In genomic region chr10:100046088-100046487, GRCh38 we compare ENCODE assay signal across 8 cellular contexts. TPM values are rescaled to one million over a fixed set of nuclear protein-coding genes. Genes with fewer than 3 reads are reported as not detected.
DNase-seq lines count a peak whose midpoint lies in the region; ATAC-seq, FAIRE-seq and TF ChIP-seq lines count a peak whose summit lies in the region.

No MANE protein-coding gene starts in this region.

- peak; percentile 81 for FAIRE-seq in A549 (lab: Jason Lieb, UNC)

- H4K20me1 ChIP-seq in PC-9 (ENCODE audit: insufficient read depth): no peaks in the 10 kb centered on the region

- no peaks in the 10 kb centered on the region for H3K79me2 ChIP-seq in PC-9 (ENCODE audit: low read depth)

- H3K4me3 Mint-ChIP-seq in nephron: no peak overlapping the region
- H3K4me3 Mint-ChIP-seq in stimulated activated naive B cell treated with anti-CD40 and anti-IgM and Interleukin-4, amounts not matched to agents 10 μg/mL and 1 μg/mL and 100 μg/mL, for 72 hours: no peak overlapping the region

- 0 out of 2 replicates have a peak overlapping the region, but pooled peaks have one; percentile 63 for H2AFZ ChIP-seq in PC-9

- no peaks in the 10 kb centered on the region for H3K9me3 Mint-ChIP-seq in nephron
- no peaks in the 10 kb centered on the region for H3K9me3 Mint-ChIP-seq in stimulated activated naive B cell treated with anti-CD40 and anti-IgM and Interleukin-4, amounts not matched to agents 10 μg/mL and 1 μg/mL and 100 μg/mL, for 72 hours

- 15% methylated on average over 7 of the region's 7 CpGs for WGBS in A549 (ENCODE audit: missing lambda C conversion rate)

- peaks cover 35% of the 10 kb centered on the region for H3K4me1 Mint-ChIP-seq in nephron
- H3K4me1 Mint-ChIP-seq in stimulated activated naive B cell treated with anti-CD40 and anti-IgM and Interleukin-4, amounts not matched to agents 10 μg/mL and 1 μg/mL and 100 μg/mL, for 72 hours: peaks cover 4 to 26% of the 10 kb centered on the region in 2 donors

- H3K9me3 ChIP-seq in A549: no peaks in the 10 kb centered on the region
- no peaks in the 10 kb centered on the region for H3K9me3 ChIP-seq in PC-9 (ENCODE audit: insufficient read depth, low read depth)

- H3K4me3 ChIP-seq in A549 (no peak overlapping the region), PC-9 (no peak overlapping the region), fibroblast of mammary gland (ENCODE audit: control insufficient read depth, low read depth, low read length) (no peak overlapping the region)

- no peaks in the 10 kb centered on the region for H3F3A ChIP-seq in PC-9 (ENCODE audit: insufficient read depth, low read depth)

- ATAC-seq in A549 (peak; percentile 94), GM18517 (IDR thresholded peaks at IDR 0.05; ENCODE audit: unreplicated experiment) (peak; percentile 63)
- peak; percentile 93 to 94 for ATAC-seq in stimulated activated naive B cell treated with anti-CD40 and anti-IgM and Interleukin-4, amounts not matched to agents 10 μg/mL and 1 μg/mL and 100 μg/mL, for 72 hours (replicated peaks)

- no peaks in the 10 kb centered on the region for H3K36me3 Mint-ChIP-seq in nephron (ENCODE audit: low read depth)
- H3K36me3 Mint-ChIP-seq in stimulated activated naive B cell treated with anti-CD40 and anti-IgM and Interleukin-4, amounts not matched to agents 10 μg/mL and 1 μg/mL and 100 μg/mL, for 72 hours: no peaks in the 10 kb centered on the region

- peak overlapping the region; percentile 67 to 89 (median 70) for H3K27ac Mint-ChIP-seq in nephron
- H3K27ac Mint-ChIP-seq in stimulated activated naive B cell treated with anti-CD40 and anti-IgM and Interleukin-4, amounts not matched to agents 10 μg/mL and 1 μg/mL and 100 μg/mL, for 72 hours: no peak overlapping the region

- POLR2A ChIA-PET in A549 (lab: Yijun Ruan, JAX) (interaction anchor here (0.6 to 1.2 kb wide), 2 partner anchors 80 to 186 kb away, joined by 3 to 4 read pairs; no protein-coding TSS in a partner anchor), PC-9 (lab: Charles Lee; ENCODE audit: unreplicated experiment) (interaction anchor here (0.6 kb wide), 1 partner anchor 241 kb away, joined by 3 read pairs; no protein-coding TSS in a partner anchor)

- H3K27ac ChIP-seq in A549: peak overlapping the region; percentile 25 to 78; a peak in 5 of 6 replicates
- H3K27ac ChIP-seq in PC-9: no peak overlapping the region

- TF ChIP-seq EP300 in A549 (IDR thresholded peaks at IDR 0.05): 0 out of 5 replicates have a peak, but pooled peaks of 1 of the 2 experiments have one; percentile 4

- peak; percentile 94 to 96 for TF ChIP-seq RAD21 in A549 (conservative IDR thresholded peaks at IDR 0.05 in 1 of 2, IDR thresholded peaks at IDR 0.05 in 1 of 2)

- H3K9me2 ChIP-seq in PC-9 (ENCODE audit: insufficient read depth): no peaks in the 10 kb centered on the region

- H3K4me2 ChIP-seq in A549 (peak overlapping the region; percentile 19; the same call in 1 of the 3 replicates), PC-9 (no peak overlapping the region)

- H3K27me3 Mint-ChIP-seq in nephron (ENCODE audit: low read depth): no peaks in the 10 kb centered on the region
- H3K27me3 Mint-ChIP-seq in stimulated activated naive B cell treated with anti-CD40 and anti-IgM and Interleukin-4, amounts not matched to agents 10 μg/mL and 1 μg/mL and 100 μg/mL, for 72 hours: peaks cover 3 to 4% of the 10 kb centered on the region in 2 donors

- peak; percentile 97 for TF ChIP-seq CTCF in A549 (IDR thresholded peaks at IDR 0.05)
- peak; percentile 86 for TF ChIP-seq CTCF in PC-9 (conservative IDR thresholded peaks at IDR 0.05)
- peak; percentile 94 for TF ChIP-seq CTCF in fibroblast of mammary gland (conservative IDR thresholded peaks at IDR 0.05; ENCODE audit: control insufficient read depth, insufficient read depth, low read depth, low read length)
- peak; percentile 89 to 98 (median 89) for TF ChIP-seq CTCF in nephron (IDR thresholded peaks at IDR 0.05; ENCODE audit: unreplicated experiment in 3 of 3)

- no peaks in the 10 kb centered on the region for H3K36me3 ChIP-seq in PC-9 (ENCODE audit: low read depth)

- CTCF ChIA-PET in A549 (lab: Yijun Ruan, JAX): interaction anchor here (0.6 to 10.6 kb wide), 80 partner anchors 9 to 1321 kb away, joined by 3 to 139 read pairs (median 6); partner anchors contain the start of genes COX15, CUTC and DNMBP
- CTCF ChIA-PET in PC-9 (lab: Charles Lee): interaction anchor here (1.0 to 1.4 kb wide), 5 partner anchors 69 to 186 kb away, joined by 3 to 5 read pairs (median 4); no protein-coding TSS in a partner anchor

- intact Hi-C loops in PC-9 (cut with micrococcal nuclease; ENCODE audit: unreplicated experiment): loop anchor here (1.0 to 10.0 kb wide), 4 partner anchors 71 to 189 kb away; no protein-coding TSS in a partner anchor

- TF ChIP-seq POLR2A in A549 (IDR thresholded peaks at IDR 0.05; ENCODE audit: low read length): no peak

- no TSS peak for BruUV-seq in PC-9 (replicated peaks; lab: Mats Ljungman, UMichigan)

- H3K4me1 ChIP-seq in A549: peaks cover 26% of the 10 kb centered on the region
- no peaks in the 10 kb centered on the region; the same call in 1 of the 2 replicates for H3K4me1 ChIP-seq in PC-9 (replicated peaks; ENCODE audit: insufficient read depth)

- DNase-seq in A549 (ENCODE audit: low read depth in 1 of 2, low spot score in 1 of 2) (peak; percentile 67 to 86), HuH-7.5 (ENCODE audit: low spot score) (peak; percentile 26), PC-9 (peak; percentile 37 to 71), fibroblast of mammary gland (ENCODE audit: low read depth) (peak; percentile 85)
- DNase-seq in activated T-cell treated with anti-CD3 and anti-CD28 coated beads, Interleukin-2, amount 50 U/mL, for 1 hour: peak; percentile 78
- peak; percentile 53 for DNase-seq in stimulated activated naive B cell treated with anti-CD40 and anti-IgM and Interleukin-4, amounts not matched to agents 10 μg/mL and 1 μg/mL and 100 μg/mL, for 72 hours

- H3K27me3 ChIP-seq in PC-9 (ENCODE audit: insufficient read depth, low read depth): no peaks in the 10 kb centered on the region

TF ChIP-seq in A549, 52 proteins besides CTCF, POLR2A, EP300 and RAD21:
- peak; percentile 29; the same call in 1 of the 2 replicates for TF ChIP-seq MAX (IDR thresholded peaks at IDR 0.05)
- peak; percentile 97 for TF ChIP-seq SMC3 (IDR thresholded peaks at IDR 0.05)
- no peak for TF ChIP-seq GATA3 (IDR thresholded peaks at IDR 0.05; ENCODE audit: borderline replicate concordance)
TF ChIP-seq in A549: peak in this region for 2.

RNA-seq across cellular contexts. Expression of gene CPN1, which starts 35.6 kb away (rescaled TPM):
- 3.2 TPM in 2 replicates for polyA plus RNA-seq in A549 (2011; rRNA removed)
- polyA plus RNA-seq in A549 (2012; cell fraction: cytosol; rRNA removed): 0.85 and 1.0 TPM in 2 replicates
- 1.3 TPM in 2 replicates for polyA plus RNA-seq in A549 (2012; cell fraction: nucleus; rRNA removed)
- 0.29 to 0.62 TPM (median 0.52 TPM) in 3 replicates for polyA plus RNA-seq in A549 (2017; fragmentation: RNase III; extraction: RNeasy Plus Mini Kit Qiagen cat#74134 plus additional on column Dnase treatment)
- polyA minus RNA-seq in A549 (2011; rRNA and poly(A)+ RNA removed): 2.2 and 3.3 TPM in 2 replicates
- total RNA-seq in PC-9 (2021): not detected in 2 replicates

RNA-seq across cellular contexts. Expression of gene DNMBP, which starts 36.3 kb away (rescaled TPM):
- 20.3 and 24.3 TPM in 2 replicates for polyA plus RNA-seq in A549 (2011; rRNA removed)
- 9.9 and 11.3 TPM in 2 replicates for polyA plus RNA-seq in A549 (2012; cell fraction: cytosol; rRNA removed)
- 19.1 and 24.9 TPM in 2 replicates for polyA plus RNA-seq in A549 (2012; cell fraction: nucleus; rRNA removed)
- 12.6 to 15.3 TPM (median 13.7 TPM) in 3 replicates for polyA plus RNA-seq in A549 (2017; fragmentation: RNase III; extraction: RNeasy Plus Mini Kit Qiagen cat#74134 plus additional on column Dnase treatment)
- 20.1 and 20.4 TPM in 2 replicates for polyA minus RNA-seq in A549 (2011; rRNA and poly(A)+ RNA removed)
- 11.8 and 14.9 TPM in 2 replicates for total RNA-seq in PC-9 (2021)

Comparison
In these comparisons a context has a peak if more than half of its experiments do, and no peak if none do; other contexts are left out.
1. DNase-seq: peak in every context shown above with its lines; median percentile 85 in fibroblast of mammary gland; 78 in activated T-cell treated with anti-CD3 and anti-CD28 coated beads, Interleukin-2, amount 50 U/mL, for 1 hour; 76 in A549; 54 in PC-9; 53 in stimulated activated naive B cell treated with anti-CD40 and anti-IgM and Interleukin-4, amounts not matched to agents 10 μg/mL and 1 μg/mL and 100 μg/mL, for 72 hours; 26 in HuH-7.5.